ENCODE assay signal across 10 cellular contexts in genomic region chr22:41957941-41958556, GRCh38. TPM values are rescaled to one million over a fixed set of nuclear protein-coding genes. Genes with fewer than 3 reads are reported as not detected.
DNase-seq lines count a peak whose midpoint lies in the region; ATAC-seq and TF ChIP-seq lines count a peak whose summit lies in the region.
"Had no signal": no experiment of that assay in that cellular context is flagged by ENCODE, and none has a peak within 500 bp of the region (broad histone marks: within the 10 kb centered on the region; RNA-seq: fewer than 3 reads in every experiment).

No MANE protein-coding gene starts in this region.

- H3K36me3 ChIP-seq in body of pancreas (replicated peaks in 1 of 2; ENCODE audit: insufficient read depth in 1 of 2, low read depth in 2 of 2) (no peaks in the 10 kb centered on the region), right lobe of liver (no peaks in the 10 kb centered on the region)
- H3K36me3 ChIP-seq: BLaER1 had no signal

- H3K9me3 ChIP-seq in body of pancreas = no peaks in the 10 kb centered on the region
- no peaks in the 10 kb centered on the region for H3K9me3 ChIP-seq in right lobe of liver
- H3K9me3 ChIP-seq: BLaER1 had no signal

- intact Hi-C loops in body of pancreas (cut with DNase I) = no loop called here
- intact Hi-C loops in right lobe of liver (cut with DNase I) = no loop called here

- H3K4me1 ChIP-seq in body of pancreas = peaks cover 3% of the 10 kb centered on the region
- peaks cover 0 to 5% (median 0%) of the 10 kb centered on the region in 4 donors for H3K4me1 ChIP-seq in right lobe of liver

- TF ChIP-seq POLR2A in body of pancreas (IDR thresholded peaks at IDR 0.05) (no peak), right lobe of liver (IDR thresholded peaks at IDR 0.05) (no peak)

- H3K27ac ChIP-seq in 22Rv1 = no peak overlapping the region
- no peak overlapping the region for H3K27ac ChIP-seq in body of pancreas
- H3K27ac ChIP-seq in right lobe of liver = no peak overlapping the region
- H3K27ac ChIP-seq: BLaER1 had no signal

- ATAC-seq in HG02798 (IDR thresholded peaks at IDR 0.05; ENCODE audit: poor library complexity, unreplicated experiment) (peak; percentile 24), body of pancreas (peak; percentile 28), right lobe of liver (peak in 3 of 4 donors; percentile 19 to 41 (median 34)), GM19324 (IDR thresholded peaks at IDR 0.05; ENCODE audit: low FRiP score, unreplicated experiment) (no peak)

- TF ChIP-seq CTCF in 22Rv1 (IDR thresholded peaks at IDR 0.05) = peak; percentile 63
- TF ChIP-seq CTCF in body of pancreas (IDR thresholded peaks at IDR 0.05) = peak in 1 of 7 experiments; percentile 4
- peak in 1 of 4 donors; percentile 17 for TF ChIP-seq CTCF in right lobe of liver (IDR thresholded peaks at IDR 0.05)

- H3K27me3 ChIP-seq in body of pancreas = no peaks in the 10 kb centered on the region
- H3K27me3 ChIP-seq in right lobe of liver = no peaks in the 10 kb centered on the region
- H3K27me3 ChIP-seq: BLaER1 had no signal

- 40 to 43% methylated on average over 11 to 17 of the region's 23 CpGs for WGBS in body of pancreas, 2 donors
- 68% methylated on average over 4 of the region's 23 CpGs for WGBS in right lobe of liver (ENCODE audit: insufficient coverage, low coverage, low lambda C conversion rate, missing lambda C conversion rate)

- DNase-seq in body of pancreas = no peak
- no peak for DNase-seq in right lobe of liver
- DNase-seq in activated CD8-positive, alpha-beta memory T cell treated with anti-CD3 and anti-CD28 coated beads for 24 hours = no peak
- DNase-seq in ecto neural progenitor cell (ENCODE audit: low spot score) = no peak
- DNase-seq in midbrain (lab: John Stamatoyannopoulos, UW) = no peak
- DNase-seq: NCI-H2107 had no signal

- H3K4me3 ChIP-seq in body of pancreas (no peak overlapping the region), right lobe of liver (peak overlapping the region in 2 of 3 donors; percentile 10 to 19)
- H3K4me3 ChIP-seq: BLaER1 had no signal

RNA-seq across cellular contexts. Expression of gene CENPM, which starts 11.1 kb away (rescaled TPM):
- not detected for total RNA-seq in body of pancreas
- total RNA-seq in right lobe of liver = 1 to 10 TPM in 2 of 6 experiments, under 1 TPM in 2, not detected in 2; 0.29 to 3.7 (median 1.8) TPM

RNA-seq across cellular contexts. Expression of gene SEPTIN3, which starts 11.2 kb away (rescaled TPM):
- total RNA-seq in body of pancreas (under 1 TPM in 1 of 2 donors, not detected in 1; 0.52 TPM), right lobe of liver (under 1 TPM in 3 of 6 experiments, not detected in 3; 0.06 to 0.16 (median 0.07) TPM)

RNA-seq across cellular contexts. Expression of gene TNFRSF13C, which starts 31.4 kb away (rescaled TPM):
- not detected for total RNA-seq in body of pancreas
- under 1 TPM in 4 of 6 experiments, not detected in 2; 0.04 to 0.22 (median 0.18) TPM for total RNA-seq in right lobe of liver

RNA-seq across cellular contexts. Expression of gene WBP2NL, which starts 40.5 kb away (rescaled TPM):
- total RNA-seq in body of pancreas (10 to 100 TPM in 1 of 2 donors, 1 to 10 TPM in 1; 5.2 to 11.2 TPM), right lobe of liver (under 1 TPM; 0.12 to 0.72 (median 0.63) TPM)

Comparison
In these comparisons a context has a peak if more than half of its experiments do, and no peak if none do; other contexts are left out.
1. H3K4me3 ChIP-seq: peak in right lobe of liver (2 of 3); none in body of pancreas (0 of 2).